ENCODE assay signal across 8 cellular contexts in the genomic region with DNA sequence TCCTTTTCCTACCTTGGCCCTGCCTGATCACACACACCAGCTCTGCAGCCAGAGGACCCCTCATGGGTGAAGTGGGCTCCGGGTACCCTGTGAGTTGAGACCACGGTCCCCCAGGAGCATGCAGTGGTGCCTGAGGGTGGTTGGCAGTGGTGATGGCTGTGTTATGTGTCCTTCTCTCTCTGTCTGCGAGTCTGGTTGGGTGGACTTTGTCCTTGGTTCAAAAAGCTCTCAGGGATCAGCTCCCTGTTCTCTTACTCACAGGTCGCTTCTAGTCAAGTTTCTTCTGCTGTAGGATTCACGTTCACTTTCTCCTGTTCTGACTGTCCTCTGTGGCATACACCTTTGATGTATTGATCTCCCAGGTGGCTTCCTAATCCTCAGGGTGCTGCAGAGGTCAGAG.
"Had no signal": no experiment of that assay in that cellular context is flagged by ENCODE, and none has a peak within 500 bp of the region (broad histone marks: within the 10 kb centered on the region; RNA-seq: fewer than 3 reads in every experiment).

No MANE protein-coding gene starts in this region.

- H3K4me3 ChIP-seq: GM12878 had no signal

- DNase-seq: GDM1, GF-D8 had no signal

- ATAC-seq: GM12878 had no signal

- FAIRE-seq: G401.6, GM12878, GM12891, GM12892, GM18507, GM19239 had no signal
